ENCODE assay signal across 8 cellular contexts in the genomic region with DNA sequence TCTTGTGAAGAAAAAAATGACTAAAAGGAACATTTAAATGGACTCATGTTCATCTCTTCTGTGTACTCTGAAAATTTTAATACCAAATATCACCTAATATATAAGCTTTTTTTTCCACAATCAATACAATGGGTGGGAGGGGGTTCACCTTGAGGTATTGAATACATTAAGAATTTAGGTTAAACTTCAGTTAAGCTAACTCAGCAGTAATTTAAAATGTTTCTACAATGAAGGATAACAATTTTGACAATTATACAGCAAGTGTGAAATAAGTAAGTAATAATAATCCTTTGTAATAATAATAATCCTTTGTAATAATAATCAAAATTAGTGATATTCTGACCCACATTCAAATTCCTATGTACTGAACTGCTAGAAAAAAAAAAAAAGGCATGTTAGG.
"Had no signal": no experiment of that assay in that cellular context is flagged by ENCODE, and none has a peak within 500 bp of the region (broad histone marks: within the 10 kb centered on the region; RNA-seq: fewer than 3 reads in every experiment).

No MANE protein-coding gene starts in this region.

- H2AFZ ChIP-seq: GM23248 had no signal

- H3K4me2 ChIP-seq: KMS-11 had no signal

- DNase-seq: GM23248, GOT3, H7, KBM-7 had no signal

- ATAC-seq: HCT116 had no signal

- FAIRE-seq: HTR-8/SVneo had no signal

- H3K36me3 ChIP-seq: HAP-1 had no signal

- H3K9ac ChIP-seq: GM23248, KMS-11 had no signal

- H3K9me3 ChIP-seq: HAP-1 had no signal

- H3K27ac ChIP-seq: GM23248, KMS-11 had no signal

- H3K4me3 ChIP-seq: GM23248, HAP-1 had no signal
